Comparison of ENCODE assay signal across 14 cellular contexts in genomic region chr13:26074706-26075105, GRCh38. TPM values are rescaled to one million over a fixed set of nuclear protein-coding genes. Genes with fewer than 3 reads are reported as not detected.
DNase-seq lines count a peak whose midpoint lies in the region; ATAC-seq, FAIRE-seq and TF ChIP-seq lines count a peak whose summit lies in the region.
"Had no signal": no experiment of that assay in that cellular context is flagged by ENCODE, and none has a peak within 500 bp of the region (broad histone marks: within the 10 kb centered on the region; RNA-seq: fewer than 3 reads in every experiment).

No MANE protein-coding gene starts in this region.

- H3K4me2 ChIP-seq in HepG2 (ENCODE audit: low read depth, low read length): peak overlapping the region; percentile 12; the same call in 1 of the 2 replicates

- no TSS peak for BruUV-seq in HepG2 (replicated peaks; lab: Mats Ljungman, UMichigan)

- WGBS in HepG2 (ENCODE audit: low lambda C conversion rate): 8% methylated on average over 16 of the region's 16 CpGs
- 45% methylated on average over 9 of the region's 16 CpGs for WGBS in right lobe of liver (ENCODE audit: insufficient coverage, low coverage, low lambda C conversion rate, missing lambda C conversion rate)

- no peaks in the 10 kb centered on the region for H4K20me1 ChIP-seq in HepG2 (ENCODE audit: insufficient read depth, low read length)

- H3K4me3 ChIP-seq in HepG2 (replicated peaks in 1 of 3; ENCODE audit: insufficient read depth in 1 of 3, low read depth in 2 of 3, low read length in 3 of 3): no peak overlapping the region
- H3K4me3 ChIP-seq in right lobe of liver: no peak overlapping the region
- H3K4me3 ChIP-seq in kidney epithelial cell (ENCODE audit: low read depth, low read length): no peak overlapping the region
- H3K4me3 ChIP-seq: mucosa of descending colon, right atrium auricular region, suprapubic skin had no signal

- DNase-seq in HepG2 (ENCODE audit: low spot score) (peak; percentile 50), right lobe of liver (no peak), amniotic stem cell (lab: John Stamatoyannopoulos, UW) (peak; percentile 27), kidney epithelial cell (ENCODE audit: low read depth) (peak; percentile 61), anterior cingulate cortex (lab: John Stamatoyannopoulos, UW) (no peak)
- DNase-seq: activated CD4-positive, alpha-beta T cell treated with anti-CD3 and anti-CD28 coated beads, Interleukin-2, amount 50 U/mL, for 48 hours; activated naive CD4-positive, alpha-beta T cell treated with Interleukin-2 at 50 U/mL for 16 hours; GF-D8; mucosa of descending colon had no signal

- TF ChIP-seq POLR2A in HepG2 (IDR thresholded peaks at IDR 0.05; ENCODE audit: insufficient read depth in 1 of 2, low read depth in 2 of 2, low read length in 2 of 2) (no peak), right lobe of liver (IDR thresholded peaks at IDR 0.05) (no peak)

- ATAC-seq in HepG2 (peak; percentile 81), right lobe of liver (no peak), HG03354 (IDR thresholded peaks at IDR 0.05; ENCODE audit: poor library complexity, severe bottlenecking, unreplicated experiment) (no peak), HG02571 (IDR thresholded peaks at IDR 0.05; ENCODE audit: unreplicated experiment) (no peak), HG02763 (IDR thresholded peaks at IDR 0.05; ENCODE audit: unreplicated experiment) (no peak)
- ATAC-seq: mucosa of descending colon had no signal

- H3K27ac ChIP-seq in HepG2 (ENCODE audit: extremely low read length, insufficient read depth, low read length): no peak overlapping the region
- no peak overlapping the region for H3K27ac ChIP-seq in right lobe of liver
- H3K27ac ChIP-seq: right atrium auricular region, suprapubic skin had no signal

- H3K36me3 ChIP-seq in HepG2 (replicated peaks in 1 of 2; ENCODE audit: control insufficient read depth in 1 of 2, insufficient read depth in 2 of 2, low read length in 2 of 2) (no peaks in the 10 kb centered on the region), right lobe of liver (no peaks in the 10 kb centered on the region), kidney epithelial cell (ENCODE audit: control insufficient read depth, insufficient read depth, low read length) (no peaks in the 10 kb centered on the region)
- H3K36me3 ChIP-seq: right atrium auricular region, suprapubic skin had no signal

- in situ Hi-C loops in HepG2 (cut with HindIII; ENCODE audit: extremely low pct_ligation_motif_present, low pct_unique_long_range_greater_than_20kb): no loop called here

- CTCF ChIA-PET in HepG2 (lab: Yijun Ruan, JAX; ENCODE audit: low intra/inter-chr PET ratio, low total read pairs): no interaction called here

- no peak for TF ChIP-seq EP300 in HepG2 (IDR thresholded peaks at IDR 0.05; ENCODE audit: low read depth in 2 of 2, low read length in 2 of 2)
- TF ChIP-seq EP300 in HepG2 (CRISPR knock-in tag; IDR thresholded peaks at IDR 0.05; ENCODE audit: borderline replicate concordance): no peak

- H3K4me1 ChIP-seq in HepG2 (ENCODE audit: insufficient read depth, low read length) (peaks cover 12% of the 10 kb centered on the region), right lobe of liver (no peaks in the 10 kb centered on the region)
- H3K4me1 ChIP-seq: right atrium auricular region, suprapubic skin had no signal

- H2AFZ ChIP-seq in HepG2 (ENCODE audit: low read length): no peak overlapping the region

- POLR2A ChIA-PET in HepG2 (lab: Yijun Ruan, JAX): no interaction called here

- no peak for TF ChIP-seq RAD21 in HepG2 (CRISPR knock-in tag; IDR thresholded peaks at IDR 0.05)

- TF ChIP-seq CTCF in HepG2 (CRISPR knock-in tag; IDR thresholded peaks at IDR 0.05) (peak; percentile 40), right lobe of liver (IDR thresholded peaks at IDR 0.05) (no peak), kidney epithelial cell (IDR thresholded peaks at IDR 0.05; ENCODE audit: insufficient read depth, low read length, poor library complexity, severe bottlenecking) (peak; percentile 29)

- no peak for FAIRE-seq in HepG2 (lab: Jason Lieb, UNC)

- H3K27me3 ChIP-seq in HepG2 (ENCODE audit: control insufficient read depth in 1 of 2, insufficient read depth in 2 of 2, low read length in 2 of 2) (peaks cover 0 to 6% of the 10 kb centered on the region in 2 experiments; a peak in 2 of 5 replicates), right lobe of liver (no peaks in the 10 kb centered on the region), kidney epithelial cell (ENCODE audit: control insufficient read depth, insufficient read depth, low read length) (no peaks in the 10 kb centered on the region)
- H3K27me3 ChIP-seq: right atrium auricular region had no signal

- H3K9ac ChIP-seq in HepG2 (ENCODE audit: insufficient read depth, low read depth, low read length): no peak overlapping the region

- H3K9me3 ChIP-seq in HepG2 (ENCODE audit: low read length) (no peaks in the 10 kb centered on the region), right lobe of liver (no peaks in the 10 kb centered on the region)
- H3K9me3 ChIP-seq: mucosa of descending colon, right atrium auricular region, suprapubic skin had no signal

- intact Hi-C loops in HepG2 (cut with micrococcal nuclease; ENCODE audit: unreplicated experiment): no loop called here
- intact Hi-C loops in right lobe of liver (cut with DNase I): loop anchor here (5.0 to 10.0 kb wide), 2 partner anchors 497 to 500 kb away; no protein-coding TSS in a partner anchor

- H3K79me2 ChIP-seq in HepG2 (ENCODE audit: insufficient read depth, low read length): no peaks in the 10 kb centered on the region

TF ChIP-seq in HepG2, 621 proteins besides CTCF, POLR2A, EP300 and RAD21:
- TF ChIP-seq NFYB (CRISPR knock-in tag; IDR thresholded peaks at IDR 0.05): no peak
- no peak for TF ChIP-seq ETV5 (CRISPR knock-in tag; IDR thresholded peaks at IDR 0.05; ENCODE audit: borderline replicate concordance)
- peak; percentile 84; the same call in 1 of the 2 replicates for TF ChIP-seq HINFP (CRISPR knock-in tag; IDR thresholded peaks at IDR 0.05; ENCODE audit: low read depth)
- TF ChIP-seq ZNF354B (CRISPR knock-in tag; IDR thresholded peaks at IDR 0.05): no peak
- no peak for TF ChIP-seq HIVEP1 (CRISPR knock-in tag; IDR thresholded peaks at IDR 0.05)
- TF ChIP-seq TEAD3 (CRISPR knock-in tag; optimal IDR thresholded peaks at IDR 0.05; ENCODE audit: borderline replicate concordance): peak; percentile 56
- no peak for TF ChIP-seq STAG1 (CRISPR knock-in tag; IDR thresholded peaks at IDR 0.05)
- TF ChIP-seq ZNF644 (CRISPR knock-in tag; IDR thresholded peaks at IDR 0.05; ENCODE audit: low read depth): 0 out of 2 replicates have a peak, but pooled peaks have one; percentile 38
- TF ChIP-seq ZNF773 (CRISPR knock-in tag; IDR thresholded peaks at IDR 0.05; ENCODE audit: borderline replicate concordance): no peak
- no peak for TF ChIP-seq NR0B2 (CRISPR knock-in tag; IDR thresholded peaks at IDR 0.05)
TF ChIP-seq in HepG2: peak in this region for 3.

RNA-seq across cellular contexts. Expression of gene SHISA2, which starts 22.9 kb away (rescaled TPM):
- total RNA-seq in HepG2 (2016; rRNA removed; fragmentation: Illumina TruSeq; extraction: Trizol) (not detected in 2 replicates), right lobe of liver (under 1 TPM in 2 of 6 experiments, not detected in 4; 0.07 to 0.12 TPM), kidney epithelial cell (89.5 and 105 TPM in 2 replicates)
- not detected in 2 replicates for total RNA-seq in HepG2 (2016; cell fraction: cytosol; rRNA removed; fragmentation: Illumina TruSeq; extraction: Trizol; ENCODE audit: low read depth)
- not detected in 2 replicates for total RNA-seq in HepG2 (2016; cell fraction: insoluble cytoplasmic fraction; rRNA removed; fragmentation: Illumina TruSeq; extraction: Trizol)
- total RNA-seq in HepG2 (2016; cell fraction: membrane; rRNA removed; fragmentation: Illumina TruSeq; extraction: Trizol): not detected in 2 replicates
- total RNA-seq in HepG2 (2016; cell fraction: nucleus; rRNA removed; fragmentation: Illumina TruSeq; extraction: Trizol): not detected in 2 replicates
- not detected in 2 replicates for polyA plus RNA-seq in HepG2 (2011; rRNA removed)
- not detected in 2 replicates for polyA plus RNA-seq in HepG2 (2011; cell fraction: cytosol; rRNA removed)
- not detected in 2 replicates for polyA plus RNA-seq in HepG2 (2011; cell fraction: nucleus; rRNA removed)
- polyA plus RNA-seq in HepG2 (2012): not detected in 2 replicates
- not detected in 2 replicates for polyA plus RNA-seq in HepG2 (2016; cell fraction: cytosol; fragmentation: Illumina TruSeq; extraction: Trizol; ENCODE audit: low read depth)
- not detected in 2 replicates for polyA plus RNA-seq in HepG2 (2016; cell fraction: insoluble cytoplasmic fraction; fragmentation: Illumina TruSeq; extraction: Trizol; ENCODE audit: low read depth)
- not detected in 2 replicates for polyA plus RNA-seq in HepG2 (2016; cell fraction: membrane; fragmentation: Illumina TruSeq; extraction: Trizol; ENCODE audit: low read depth)
- polyA plus RNA-seq in HepG2 (2016; cell fraction: nucleus; fragmentation: Illumina TruSeq; extraction: Trizol; ENCODE audit: insufficient read depth, low read depth): not detected in 2 replicates
- not detected in 2 replicates for polyA minus RNA-seq in HepG2 (2011; rRNA and poly(A)+ RNA removed; ENCODE audit: low replicate concordance)
- polyA minus RNA-seq in HepG2 (2011; cell fraction: cytosol; rRNA and poly(A)+ RNA removed): not detected in 2 replicates
- not detected in 2 replicates for polyA minus RNA-seq in HepG2 (2011; cell fraction: nucleus; rRNA and poly(A)+ RNA removed)
- total RNA-seq: right atrium auricular region had no signal

Comparison
In these comparisons a context has a peak if more than half of its experiments do, and no peak if none do; other contexts are left out.
1. DNase-seq: peak in HepG2 (single experiment), amniotic stem cell (single experiment) and kidney epithelial cell (single experiment); none in right lobe of liver (0 of 3) and anterior cingulate cortex (0 of 58).
2. CTCF ChIP-seq: peak in HepG2 (single experiment) and kidney epithelial cell (single experiment); none in right lobe of liver (0 of 4).
3. RNA of gene SHISA2, which starts 22.9 kb away (total RNA-seq): 89.5 to 105 TPM in kidney epithelial cell; not detected in HepG2 and 0.07 to 0.12 TPM in right lobe of liver; every median in the first group is over 10 times any median in the second.